Comparison of ENCODE assay signal across 1 cellular context in genomic region chr9:129080608-129081387, GRCh38.
TF ChIP-seq lines count a peak whose summit lies in the region.

A gene with protein sequence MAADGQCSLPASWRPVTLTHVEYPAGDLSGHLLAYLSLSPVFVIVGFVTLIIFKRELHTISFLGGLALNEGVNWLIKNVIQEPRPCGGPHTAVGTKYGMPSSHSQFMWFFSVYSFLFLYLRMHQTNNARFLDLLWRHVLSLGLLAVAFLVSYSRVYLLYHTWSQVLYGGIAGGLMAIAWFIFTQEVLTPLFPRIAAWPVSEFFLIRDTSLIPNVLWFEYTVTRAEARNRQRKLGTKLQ (plus strand): TSS chr9:129081111. CDS start chr9:129081132, 21 bp downstream.

TF ChIP-seq in HepG2, 621 proteins besides CTCF, POLR2A, EP300 and RAD21 (continued from another document):
- TF ChIP-seq IKZF5 (CRISPR knock-in tag; IDR thresholded peaks at IDR 0.05) (no peak), ZNF441 (CRISPR knock-in tag; IDR thresholded peaks at IDR 0.05; ENCODE audit: borderline replicate concordance) (0 out of 2 replicates have a peak, but pooled peaks have one; percentile 30), ZNF276 (CRISPR knock-in tag; IDR thresholded peaks at IDR 0.05; ENCODE audit: low read depth) (no peak), SIX1 (CRISPR knock-in tag; IDR thresholded peaks at IDR 0.05; ENCODE audit: borderline replicate concordance) (no peak), ATAD3A (CRISPR knock-in tag; IDR thresholded peaks at IDR 0.05) (no peak), ZNF749 (CRISPR knock-in tag; IDR thresholded peaks at IDR 0.05; ENCODE audit: borderline replicate concordance) (no peak), FOXC1 (CRISPR knock-in tag; IDR thresholded peaks at IDR 0.05; ENCODE audit: borderline replicate concordance) (0 out of 2 replicates have a peak, but pooled peaks have one; percentile 84), FOXK1 (CRISPR knock-in tag; IDR thresholded peaks at IDR 0.05; ENCODE audit: borderline replicate concordance, low read depth) (0 out of 2 replicates have a peak, but pooled peaks have one; percentile 14), SRSF9 (IDR thresholded peaks at IDR 0.05; ENCODE audit: borderline replicate concordance, insufficient read depth, low read depth, low read length, poor library complexity, severe bottlenecking) (no peak), ZIK1 (CRISPR knock-in tag; IDR thresholded peaks at IDR 0.05; ENCODE audit: borderline replicate concordance, low read depth) (0 out of 2 replicates have a peak, but pooled peaks have one; percentile 2), PAWR (CRISPR knock-in tag; IDR thresholded peaks at IDR 0.05; ENCODE audit: borderline replicate concordance) (no peak), SMAD1 (CRISPR knock-in tag; IDR thresholded peaks at IDR 0.05; ENCODE audit: borderline replicate concordance, low read depth) (no peak; the same call in 1 of the 2 replicates), ELF4 (CRISPR knock-in tag; IDR thresholded peaks at IDR 0.05; ENCODE audit: borderline replicate concordance) (no peak), ZNF891 (CRISPR knock-in tag; IDR thresholded peaks at IDR 0.05) (0 out of 2 replicates have a peak, but pooled peaks have one; percentile 13), MAFF (IDR thresholded peaks at IDR 0.05; ENCODE audit: low read depth, low read length) (no peak), ELF1 (CRISPR knock-in tag; IDR thresholded peaks at IDR 0.05) (peak; percentile 31; the same call in 1 of the 2 replicates), SATB2 (CRISPR knock-in tag; IDR thresholded peaks at IDR 0.05) (no peak), BCLAF1 (IDR thresholded peaks at IDR 0.05) (no peak), FOXA3 (CRISPR knock-in tag; IDR thresholded peaks at IDR 0.05) (no peak), ZNF672 (CRISPR knock-in tag; IDR thresholded peaks at IDR 0.05) (no peak), ZNF570 (CRISPR knock-in tag; IDR thresholded peaks at IDR 0.05; ENCODE audit: borderline replicate concordance) (no peak), GABPB1 (CRISPR knock-in tag; IDR thresholded peaks at IDR 0.05) (peak; percentile 71; the same call in 1 of the 2 replicates), ATF7-NPFF (CRISPR knock-in tag; IDR thresholded peaks at IDR 0.05; ENCODE audit: low read depth) (no peak; the same call in none of the 2 replicates), SKI (IDR thresholded peaks at IDR 0.05; ENCODE audit: partially characterized antibody) (no peak), ZNF326 (CRISPR knock-in tag; IDR thresholded peaks at IDR 0.05; ENCODE audit: borderline replicate concordance) (no peak)
- TF ChIP-seq, protein P1, sequence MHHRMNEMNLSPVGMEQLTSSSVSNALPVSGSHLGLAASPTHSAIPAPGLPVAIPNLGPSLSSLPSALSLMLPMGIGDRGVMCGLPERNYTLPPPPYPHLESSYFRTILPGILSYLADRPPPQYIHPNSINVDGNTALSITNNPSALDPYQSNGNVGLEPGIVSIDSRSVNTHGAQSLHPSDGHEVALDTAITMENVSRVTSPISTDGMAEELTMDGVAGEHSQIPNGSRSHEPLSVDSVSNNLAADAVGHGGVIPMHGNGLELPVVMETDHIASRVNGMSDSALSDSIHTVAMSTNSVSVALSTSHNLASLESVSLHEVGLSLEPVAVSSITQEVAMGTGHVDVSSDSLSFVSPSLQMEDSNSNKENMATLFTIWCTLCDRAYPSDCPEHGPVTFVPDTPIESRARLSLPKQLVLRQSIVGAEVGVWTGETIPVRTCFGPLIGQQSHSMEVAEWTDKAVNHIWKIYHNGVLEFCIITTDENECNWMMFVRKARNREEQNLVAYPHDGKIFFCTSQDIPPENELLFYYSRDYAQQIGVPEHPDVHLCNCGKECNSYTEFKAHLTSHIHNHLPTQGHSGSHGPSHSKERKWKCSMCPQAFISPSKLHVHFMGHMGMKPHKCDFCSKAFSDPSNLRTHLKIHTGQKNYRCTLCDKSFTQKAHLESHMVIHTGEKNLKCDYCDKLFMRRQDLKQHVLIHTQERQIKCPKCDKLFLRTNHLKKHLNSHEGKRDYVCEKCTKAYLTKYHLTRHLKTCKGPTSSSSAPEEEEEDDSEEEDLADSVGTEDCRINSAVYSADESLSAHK (CRISPR knock-in tag; IDR thresholded peaks at IDR 0.05; ENCODE audit: borderline replicate concordance), result no peak
- TF ChIP-seq, protein P2, sequence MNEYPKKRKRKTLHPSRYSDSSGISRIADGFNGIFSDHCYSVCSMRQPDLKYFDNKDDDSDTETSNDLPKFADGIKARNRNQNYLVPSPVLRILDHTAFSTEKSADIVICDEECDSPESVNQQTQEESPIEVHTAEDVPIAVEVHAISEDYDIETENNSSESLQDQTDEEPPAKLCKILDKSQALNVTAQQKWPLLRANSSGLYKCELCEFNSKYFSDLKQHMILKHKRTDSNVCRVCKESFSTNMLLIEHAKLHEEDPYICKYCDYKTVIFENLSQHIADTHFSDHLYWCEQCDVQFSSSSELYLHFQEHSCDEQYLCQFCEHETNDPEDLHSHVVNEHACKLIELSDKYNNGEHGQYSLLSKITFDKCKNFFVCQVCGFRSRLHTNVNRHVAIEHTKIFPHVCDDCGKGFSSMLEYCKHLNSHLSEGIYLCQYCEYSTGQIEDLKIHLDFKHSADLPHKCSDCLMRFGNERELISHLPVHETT (CRISPR knock-in tag; conservative IDR thresholded peaks at IDR 0.05), result no peak
- TF ChIP-seq, protein P3, sequence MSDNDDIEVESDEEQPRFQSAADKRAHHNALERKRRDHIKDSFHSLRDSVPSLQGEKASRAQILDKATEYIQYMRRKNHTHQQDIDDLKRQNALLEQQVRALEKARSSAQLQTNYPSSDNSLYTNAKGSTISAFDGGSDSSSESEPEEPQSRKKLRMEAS (IDR thresholded peaks at IDR 0.05), result peak; percentile 73
